9 cellular contexts compared by ENCODE assay signal in genomic region chr13:95185851-95186250, GRCh38.
DNase-seq lines count a peak whose midpoint lies in the region.
"Had no signal": no experiment of that assay in that cellular context is flagged by ENCODE, and none has a peak within 500 bp of the region (broad histone marks: within the 10 kb centered on the region; RNA-seq: fewer than 3 reads in every experiment).

No MANE protein-coding gene starts in this region.

- peaks cover 0 to 33% (median 13%) of the 10 kb centered on the region in 11 experiments; a peak in 11 of 22 replicates for H3K36me3 ChIP-seq in BLaER1 treated with 17β-estradiol and CSF1 and Interleukin-3, amounts not matched to agents 10 nM and 100 nM

- H3K9ac ChIP-seq in BLaER1 treated with 17β-estradiol and CSF1 and Interleukin-3, amounts not matched to agents 10 nM and 100 nM, result peak overlapping the region in 4 of 11 experiments; percentile 7 to 61 (median 45); a peak in 6 of 22 replicates

- H4K20me1 ChIP-seq in BLaER1 treated with 17β-estradiol and CSF1 and Interleukin-3, amounts not matched to agents 10 nM and 100 nM, result no peaks in the 10 kb centered on the region

- in situ Hi-C loops in ACHN (cut with HindIII; ENCODE audit: low pct_ligation_motif_present, low pct_unique_long_range_greater_than_20kb, low sequenced_read_pairs), result no loop called here

- H3K4me1 ChIP-seq in BLaER1 treated with 17β-estradiol and CSF1 and Interleukin-3, amounts not matched to agents 10 nM and 100 nM, result peaks cover 46 to 64% (median 50%) of the 10 kb centered on the region in 10 experiments

- H3K27ac ChIP-seq in BLaER1 treated with 17β-estradiol and CSF1 and Interleukin-3, amounts not matched to agents 10 nM and 100 nM, result peak overlapping the region in 10 of 11 experiments; percentile 9 to 85 (median 66); a peak in 19 of 22 replicates

- DNase-seq in Jurkat, Clone E6-1 (ENCODE audit: low read depth, low spot score), result peak; percentile 84
- DNase-seq in activated T-cell treated with anti-CD3 and anti-CD28 coated beads for 1 hour (ENCODE audit: low read depth) (peak; percentile 23), midbrain (lab: John Stamatoyannopoulos, UW) (peak; percentile 9), hippocampal formation (lab: John Stamatoyannopoulos, UW) (no peak), DMS153 treated with DMSO at 0.1 percent for 48 hours (lab: John Stamatoyannopoulos, UW; ENCODE audit: unreplicated experiment) (no peak), NCI-H1694 (lab: John Stamatoyannopoulos, UW) (no peak), ACHN (no peak)
- DNase-seq: SHP77 had no signal

- H3K27me3 ChIP-seq in BLaER1 treated with 17β-estradiol and CSF1 and Interleukin-3, amounts not matched to agents 10 nM and 100 nM, result no peaks in the 10 kb centered on the region

- H3K4me2 ChIP-seq in BLaER1 treated with 17β-estradiol and CSF1 and Interleukin-3, amounts not matched to agents 10 nM and 100 nM, result peak overlapping the region; percentile 55 to 92 (median 75)

- H3K9me3 ChIP-seq in BLaER1 treated with 17β-estradiol and CSF1 and Interleukin-3, amounts not matched to agents 10 nM and 100 nM (replicated peaks in 1 of 11), result peaks cover 0 to 7% (median 0%) of the 10 kb centered on the region in 11 experiments; a peak in 4 of 22 replicates

- peak overlapping the region in 5 of 10 experiments; percentile 2 to 32 (median 17); a peak in 6 of 20 replicates for H3K4me3 ChIP-seq in BLaER1 treated with 17β-estradiol and CSF1 and Interleukin-3, amounts not matched to agents 10 nM and 100 nM
- H3K4me3 ChIP-seq in Jurkat, Clone E6-1 (ENCODE audit: low read length), result peak overlapping the region; percentile 15

Comparison
In these comparisons a context has a peak if more than half of its experiments do, and no peak if none do; other contexts are left out.
1. DNase-seq: peak in Jurkat, Clone E6-1 (single experiment), activated T-cell treated with anti-CD3 and anti-CD28 coated beads for 1 hour (single experiment) and midbrain (single experiment); none in hippocampal formation (0 of 2), DMS153 treated with DMSO at 0.1 percent for 48 hours (single experiment), NCI-H1694 (single experiment) and ACHN (single experiment).